In the genomic region with DNA sequence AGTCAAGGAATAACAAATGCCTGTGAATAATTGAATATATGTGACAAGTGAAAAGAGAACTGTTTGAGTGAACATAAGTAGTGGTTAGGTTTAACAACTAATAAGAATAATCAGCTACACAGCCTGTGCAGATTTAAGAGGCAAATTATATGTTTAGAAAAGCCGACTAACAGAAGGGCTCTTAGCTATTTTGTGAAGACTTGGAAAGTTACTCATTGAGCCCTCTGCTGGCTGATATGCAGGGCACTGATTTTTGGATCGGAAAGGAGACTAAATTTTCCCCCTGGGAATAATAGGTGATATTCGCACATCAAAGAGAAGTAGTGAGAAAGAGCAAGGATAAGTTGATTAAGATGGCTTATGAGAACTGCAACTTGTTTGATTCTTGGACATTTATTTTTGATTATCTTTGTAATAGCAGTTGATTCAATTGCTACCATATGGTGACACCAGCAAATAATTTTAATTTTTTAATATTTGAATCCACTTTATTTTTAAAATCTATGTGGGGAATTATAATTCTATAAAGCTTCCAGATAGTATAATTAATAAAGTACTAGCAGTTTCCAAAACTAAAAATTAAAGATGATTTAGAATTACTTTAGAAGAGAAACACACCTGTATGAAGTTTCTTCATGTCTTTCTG, we compare ENCODE assay signal across 8 cellular contexts.
DNase-seq lines count a peak whose midpoint lies in the region; ATAC-seq, FAIRE-seq and TF ChIP-seq lines count a peak whose summit lies in the region.

No MANE protein-coding gene starts in this region.

- peak; percentile 53 for ATAC-seq in HG02623 (IDR thresholded peaks at IDR 0.05; ENCODE audit: unreplicated experiment)
- ATAC-seq in foreskin keratinocyte, result peak; percentile 83
- no peak for ATAC-seq in GM18498 (IDR thresholded peaks at IDR 0.05; ENCODE audit: unreplicated experiment)
- no peak for ATAC-seq in GM18520 (IDR thresholded peaks at IDR 0.05; ENCODE audit: unreplicated experiment)
- no peak for ATAC-seq in HG03342 (IDR thresholded peaks at IDR 0.05; ENCODE audit: unreplicated experiment)

- TF ChIP-seq CTCF in D721Med (IDR thresholded peaks at IDR 0.05; ENCODE audit: insufficient read depth, missing control alignments) (peak; percentile 72), foreskin keratinocyte (conservative IDR thresholded peaks at IDR 0.05) (peak; percentile 66), retinal pigment epithelial cell (conservative IDR thresholded peaks at IDR 0.05; ENCODE audit: low read depth, low read length) (peak; percentile 88)

- DNase-seq in D721Med (ENCODE audit: insufficient read length, low spot score) (no peak), RKO (ENCODE audit: low spot score) (peak; percentile 73), foreskin keratinocyte (peak; percentile 2 to 31), retinal pigment epithelial cell (ENCODE audit: low read depth) (peak; percentile 2)

- H3K4me1 ChIP-seq in foreskin keratinocyte, result no peaks in the 10 kb centered on the region

- no peak overlapping the region for H3K4me3 ChIP-seq in retinal pigment epithelial cell (ENCODE audit: low read length)

- no peak overlapping the region for H3K27ac ChIP-seq in foreskin keratinocyte

- FAIRE-seq in D721Med (lab: Jason Lieb, UNC), result peak; percentile 44

- peaks cover 2% of the 10 kb centered on the region for H3K27me3 ChIP-seq in foreskin keratinocyte

Comparison
In these comparisons a context has a peak if more than half of its experiments do, and no peak if none do; other contexts are left out.
1. ATAC-seq: peak in HG02623 (single experiment) and foreskin keratinocyte (single experiment); none in GM18498 (single experiment), GM18520 (single experiment) and HG03342 (single experiment).
2. Peak in every context shown above with its lines, with median percentiles within 50 percentile points of each other: CTCF ChIP-seq.